18 cellular contexts compared by ENCODE assay signal in genomic region chr17:63545302-63545928, GRCh38. TPM values are rescaled to one million over a fixed set of nuclear protein-coding genes. Genes with fewer than 3 reads are reported as not detected.
"Had no signal": no experiment of that assay in that cellular context is flagged by ENCODE, and none has a peak within 500 bp of the region (broad histone marks: within the 10 kb centered on the region; RNA-seq: fewer than 3 reads in every experiment).

No MANE protein-coding gene starts in this region.

- H3K4me3 ChIP-seq: lung, psoas muscle, suprapubic skin, upper lobe of left lung had no signal

- H3K36me3 ChIP-seq: suprapubic skin, upper lobe of left lung had no signal

- ATAC-seq: activated CD4-positive, alpha-beta T cell treated with anti-CD3 and anti-CD28 coated beads for 36 hours; activated CD8-positive, alpha-beta T cell treated with anti-CD3 and anti-CD28 coated beads, Interleukin-2, amount 10 ng/mL, durations not matched to agents 7 days and 5 days; left colon; natural killer cell treated with Interleukin-12 subunit alpha and Interleukin-12 subunit beta and Interleukin-15 and Interleukin-18, amount 100 ng/mL, for 72 hours; psoas muscle; stimulated activated naive CD8-positive, alpha-beta T cell treated with anti-CD3 and anti-CD28 coated beads, Interleukin-15, Interleukin-2, amounts not matched to agents 100 U/mL and 50 U/mL, for 24 hours had no signal

- DNase-seq: activated CD4-positive, alpha-beta T cell treated with anti-CD3 and anti-CD28 coated beads for 36 hours; activated CD8-positive, alpha-beta T cell treated with anti-CD3 and anti-CD28 coated beads, Interleukin-2, amount 10 ng/mL, durations not matched to agents 7 days and 5 days; activated naive CD4-positive, alpha-beta T cell treated with anti-CD3 and anti-CD28 coated beads for 36 hours; central memory CD4-positive, alpha-beta T cell; immature natural killer cell; left colon; occipital lobe; psoas muscle; stimulated activated CD4-positive, alpha-beta T cell treated with anti-CD3 and anti-CD28 coated beads, Interleukin-2, amount 100 ng/mL, for 48 hours; stimulated activated naive CD8-positive, alpha-beta T cell treated with anti-CD3 and anti-CD28 coated beads, Interleukin-15, Interleukin-2, amounts not matched to agents 100 U/mL and 50 U/mL, for 24 hours; SW 1271 had no signal

- H3K9me3 ChIP-seq: psoas muscle, suprapubic skin, upper lobe of left lung had no signal

- H3K27me3 ChIP-seq: suprapubic skin, upper lobe of left lung had no signal

- H3K27ac ChIP-seq: psoas muscle, suprapubic skin, upper lobe of left lung had no signal

RNA-seq across cellular contexts. Expression of gene KCNH6, which starts 22.3 kb away (rescaled TPM):
- total RNA-seq: activated CD4-positive, alpha-beta T cell treated with anti-CD3 and anti-CD28 coated beads for 36 hours; activated CD8-positive, alpha-beta T cell treated with anti-CD3 and anti-CD28 coated beads, Interleukin-2, amount 10 ng/mL, durations not matched to agents 7 days and 5 days; activated naive CD4-positive, alpha-beta T cell treated with anti-CD3 and anti-CD28 coated beads for 36 hours; epithelial cell of proximal tubule; glomerular endothelial cell; mucosa of gallbladder; natural killer cell treated with Interleukin-12 subunit alpha and Interleukin-12 subunit beta and Interleukin-15 and Interleukin-18, amount 100 ng/mL, for 72 hours; psoas muscle; suprapubic skin had no signal
- polyA plus RNA-seq: immature natural killer cell, psoas muscle had no signal
